Comparison of ENCODE assay signal across 1 cellular context in genomic region chr5:39194466-39195136, GRCh38.
TF ChIP-seq lines count a peak whose summit lies in the region.

No MANE protein-coding gene starts in this region.

TF ChIP-seq in SK-N-SH, 30 proteins besides CTCF, POLR2A, EP300 and RAD21 (continued from another document):
- TF ChIP-seq MAX (IDR thresholded peaks at IDR 0.05; ENCODE audit: low read depth) (no peak), JUND (IDR thresholded peaks at IDR 0.05) (no peak)
